In genomic region chr7:12687213-12688171, GRCh38 we compare ENCODE assay signal across 1 cellular context.
A peak's percentile ranks its signal among the peaks of the same experiment; 100 is the strongest.
TF ChIP-seq lines count a peak whose summit lies in the region.

Gene ARL4A (plus strand): TSS chr7:12687633. CDS start chr7:12688255, 622 bp downstream.

TF ChIP-seq in K562, 482 proteins besides CTCF, POLR2A, EP300 and RAD21 (continued from another document and continues in another):
- TF ChIP-seq, protein P1, sequence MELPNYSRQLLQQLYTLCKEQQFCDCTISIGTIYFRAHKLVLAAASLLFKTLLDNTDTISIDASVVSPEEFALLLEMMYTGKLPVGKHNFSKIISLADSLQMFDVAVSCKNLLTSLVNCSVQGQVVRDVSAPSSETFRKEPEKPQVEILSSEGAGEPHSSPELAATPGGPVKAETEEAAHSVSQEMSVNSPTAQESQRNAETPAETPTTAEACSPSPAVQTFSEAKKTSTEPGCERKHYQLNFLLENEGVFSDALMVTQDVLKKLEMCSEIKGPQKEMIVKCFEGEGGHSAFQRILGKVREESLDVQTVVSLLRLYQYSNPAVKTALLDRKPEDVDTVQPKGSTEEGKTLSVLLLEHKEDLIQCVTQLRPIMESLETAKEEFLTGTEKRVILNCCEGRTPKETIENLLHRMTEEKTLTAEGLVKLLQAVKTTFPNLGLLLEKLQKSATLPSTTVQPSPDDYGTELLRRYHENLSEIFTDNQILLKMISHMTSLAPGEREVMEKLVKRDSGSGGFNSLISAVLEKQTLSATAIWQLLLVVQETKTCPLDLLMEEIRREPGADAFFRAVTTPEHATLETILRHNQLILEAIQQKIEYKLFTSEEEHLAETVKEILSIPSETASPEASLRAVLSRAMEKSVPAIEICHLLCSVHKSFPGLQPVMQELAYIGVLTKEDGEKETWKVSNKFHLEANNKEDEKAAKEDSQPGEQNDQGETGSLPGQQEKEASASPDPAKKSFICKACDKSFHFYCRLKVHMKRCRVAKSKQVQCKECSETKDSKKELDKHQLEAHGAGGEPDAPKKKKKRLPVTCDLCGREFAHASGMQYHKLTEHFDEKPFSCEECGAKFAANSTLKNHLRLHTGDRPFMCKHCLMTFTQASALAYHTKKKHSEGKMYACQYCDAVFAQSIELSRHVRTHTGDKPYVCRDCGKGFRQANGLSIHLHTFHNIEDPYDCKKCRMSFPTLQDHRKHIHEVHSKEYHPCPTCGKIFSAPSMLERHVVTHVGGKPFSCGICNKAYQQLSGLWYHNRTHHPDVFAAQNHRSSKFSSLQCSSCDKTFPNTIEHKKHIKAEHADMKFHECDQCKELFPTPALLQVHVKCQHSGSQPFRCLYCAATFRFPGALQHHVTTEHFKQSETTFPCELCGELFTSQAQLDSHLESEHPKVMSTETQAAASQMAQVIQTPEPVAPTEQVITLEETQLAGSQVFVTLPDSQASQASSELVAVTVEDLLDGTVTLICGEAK (IDR thresholded peaks at IDR 0.05), result 0 out of 2 replicates have a peak, but pooled peaks have one; percentile 20
- TF ChIP-seq, protein P1 (CRISPR knock-in tag; IDR thresholded peaks at IDR 0.05), result no peak
- no peak; the same call in none of the 2 replicates for TF ChIP-seq CBX1 (IDR thresholded peaks at IDR 0.05; ENCODE audit: low read depth)
- no peak; the same call in 1 of the 2 replicates for TF ChIP-seq FOXP4 (CRISPR knock-in tag; IDR thresholded peaks at IDR 0.05; ENCODE audit: borderline replicate concordance)
- no peak for TF ChIP-seq PHF21A (IDR thresholded peaks at IDR 0.05; ENCODE audit: borderline replicate concordance, low read depth)
- peak; percentile 70 for TF ChIP-seq CBFA2T3 (IDR thresholded peaks at IDR 0.05)
- TF ChIP-seq, protein P2, sequence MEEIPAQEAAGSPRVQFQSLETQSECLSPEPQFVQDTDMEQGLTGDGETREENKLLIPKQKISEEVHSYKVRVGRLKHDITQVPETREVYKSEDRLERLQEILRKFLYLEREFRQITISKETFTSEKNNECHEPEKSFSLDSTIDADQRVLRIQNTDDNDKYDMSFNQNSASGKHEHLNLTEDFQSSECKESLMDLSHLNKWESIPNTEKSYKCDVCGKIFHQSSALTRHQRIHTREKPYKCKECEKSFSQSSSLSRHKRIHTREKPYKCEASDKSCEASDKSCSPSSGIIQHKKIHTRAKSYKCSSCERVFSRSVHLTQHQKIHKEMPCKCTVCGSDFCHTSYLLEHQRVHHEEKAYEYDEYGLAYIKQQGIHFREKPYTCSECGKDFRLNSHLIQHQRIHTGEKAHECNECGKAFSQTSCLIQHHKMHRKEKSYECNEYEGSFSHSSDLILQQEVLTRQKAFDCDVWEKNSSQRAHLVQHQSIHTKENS (CRISPR knock-in tag; IDR thresholded peaks at IDR 0.05), result no peak
- no peak for TF ChIP-seq STAT5B (CRISPR knock-in tag; IDR thresholded peaks at IDR 0.05)
- TF ChIP-seq HDAC3 (IDR thresholded peaks at IDR 0.05; ENCODE audit: borderline replicate concordance, partially characterized antibody), result peak; percentile 88
- TF ChIP-seq RBM34 (IDR thresholded peaks at IDR 0.05; ENCODE audit: borderline replicate concordance, insufficient read depth, low read length), result no peak
- no peak for TF ChIP-seq ZNF778 (CRISPR knock-in tag; IDR thresholded peaks at IDR 0.05)
- TF ChIP-seq, protein P3, sequence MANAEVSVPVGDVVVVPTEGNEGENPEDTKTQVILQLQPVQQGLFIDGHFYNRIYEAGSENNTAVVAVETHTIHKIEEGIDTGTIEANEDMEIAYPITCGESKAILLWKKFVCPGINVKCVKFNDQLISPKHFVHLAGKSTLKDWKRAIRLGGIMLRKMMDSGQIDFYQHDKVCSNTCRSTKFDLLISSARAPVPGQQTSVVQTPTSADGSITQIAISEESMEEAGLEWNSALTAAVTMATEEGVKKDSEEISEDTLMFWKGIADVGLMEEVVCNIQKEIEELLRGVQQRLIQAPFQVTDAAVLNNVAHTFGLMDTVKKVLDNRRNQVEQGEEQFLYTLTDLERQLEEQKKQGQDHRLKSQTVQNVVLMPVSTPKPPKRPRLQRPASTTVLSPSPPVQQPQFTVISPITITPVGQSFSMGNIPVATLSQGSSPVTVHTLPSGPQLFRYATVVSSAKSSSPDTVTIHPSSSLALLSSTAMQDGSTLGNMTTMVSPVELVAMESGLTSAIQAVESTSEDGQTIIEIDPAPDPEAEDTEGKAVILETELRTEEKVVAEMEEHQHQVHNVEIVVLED (CRISPR knock-in tag; IDR thresholded peaks at IDR 0.05), result no peak
- TF ChIP-seq SPI1 (IDR thresholded peaks at IDR 0.05; ENCODE audit: borderline replicate concordance, low read depth, low read length), result no peak
- TF ChIP-seq USF1 (CRISPR knock-in tag; IDR thresholded peaks at IDR 0.05), result no peak; the same call in 1 of the 2 replicates
- no peak for TF ChIP-seq POLR3A (IDR thresholded peaks at IDR 0.05; ENCODE audit: borderline replicate concordance, extremely low read depth, insufficient read depth, insufficient read length)
- no peak for TF ChIP-seq ZNF764 (CRISPR knock-in tag; IDR thresholded peaks at IDR 0.05; ENCODE audit: low read depth)
- no peak for TF ChIP-seq CEBPB (tag; IDR thresholded peaks at IDR 0.05)
- TF ChIP-seq PPARD (CRISPR knock-in tag; IDR thresholded peaks at IDR 0.05), result no peak
- peak; percentile 47 for TF ChIP-seq TAL1 (IDR thresholded peaks at IDR 0.05)
- no peak for TF ChIP-seq ZBTB34 (CRISPR knock-in tag; IDR thresholded peaks at IDR 0.05)
- no peak for TF ChIP-seq ZKSCAN3 (CRISPR knock-in tag; IDR thresholded peaks at IDR 0.05)
- no peak for TF ChIP-seq SREBF2 (CRISPR knock-in tag; IDR thresholded peaks at IDR 0.05)
- TF ChIP-seq, protein P4, sequence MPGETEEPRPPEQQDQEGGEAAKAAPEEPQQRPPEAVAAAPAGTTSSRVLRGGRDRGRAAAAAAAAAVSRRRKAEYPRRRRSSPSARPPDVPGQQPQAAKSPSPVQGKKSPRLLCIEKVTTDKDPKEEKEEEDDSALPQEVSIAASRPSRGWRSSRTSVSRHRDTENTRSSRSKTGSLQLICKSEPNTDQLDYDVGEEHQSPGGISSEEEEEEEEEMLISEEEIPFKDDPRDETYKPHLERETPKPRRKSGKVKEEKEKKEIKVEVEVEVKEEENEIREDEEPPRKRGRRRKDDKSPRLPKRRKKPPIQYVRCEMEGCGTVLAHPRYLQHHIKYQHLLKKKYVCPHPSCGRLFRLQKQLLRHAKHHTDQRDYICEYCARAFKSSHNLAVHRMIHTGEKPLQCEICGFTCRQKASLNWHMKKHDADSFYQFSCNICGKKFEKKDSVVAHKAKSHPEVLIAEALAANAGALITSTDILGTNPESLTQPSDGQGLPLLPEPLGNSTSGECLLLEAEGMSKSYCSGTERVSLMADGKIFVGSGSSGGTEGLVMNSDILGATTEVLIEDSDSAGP (CRISPR knock-in tag; IDR thresholded peaks at IDR 0.05), result no peak
- TF ChIP-seq NR1H2 (CRISPR knock-in tag; IDR thresholded peaks at IDR 0.05), result no peak
- peak in 2 of 3 experiments; percentile 5 to 56 for TF ChIP-seq YY1 (IDR thresholded peaks at IDR 0.05; ENCODE audit: borderline replicate concordance in 1 of 3, control insufficient read depth in 1 of 3, extremely low read depth in 1 of 3, insufficient read depth in 3 of 3, insufficient read length in 1 of 3, insufficient replicate concordance in 2 of 3, low read depth in 1 of 3, low read length in 2 of 3)
- no peak for TF ChIP-seq HDGF (IDR thresholded peaks at IDR 0.05)
- no peak for TF ChIP-seq HNRNPUL1 (IDR thresholded peaks at IDR 0.05; ENCODE audit: low read length)
- TF ChIP-seq NRF1 (conservative IDR thresholded peaks at IDR 0.05 in 1 of 2, IDR thresholded peaks at IDR 0.05 in 1 of 2), result peak; percentile 60 to 69
- no peak for TF ChIP-seq CBFB (CRISPR knock-in tag; IDR thresholded peaks at IDR 0.05)
- TF ChIP-seq MED1 (CRISPR knock-in tag; IDR thresholded peaks at IDR 0.05; ENCODE audit: borderline replicate concordance), result no peak
- TF ChIP-seq CGGBP1 (CRISPR knock-in tag; IDR thresholded peaks at IDR 0.05), result peak; percentile 62; the same call in 1 of the 2 replicates
- no peak for TF ChIP-seq RBM14 (IDR thresholded peaks at IDR 0.05; ENCODE audit: borderline replicate concordance, insufficient read depth, low read depth, low read length)
- peak; percentile 99 for TF ChIP-seq TAF7 (tag; IDR thresholded peaks at IDR 0.05)
- TF ChIP-seq TEAD2 (tag; IDR thresholded peaks at IDR 0.05), result no peak
- TF ChIP-seq, protein P5, sequence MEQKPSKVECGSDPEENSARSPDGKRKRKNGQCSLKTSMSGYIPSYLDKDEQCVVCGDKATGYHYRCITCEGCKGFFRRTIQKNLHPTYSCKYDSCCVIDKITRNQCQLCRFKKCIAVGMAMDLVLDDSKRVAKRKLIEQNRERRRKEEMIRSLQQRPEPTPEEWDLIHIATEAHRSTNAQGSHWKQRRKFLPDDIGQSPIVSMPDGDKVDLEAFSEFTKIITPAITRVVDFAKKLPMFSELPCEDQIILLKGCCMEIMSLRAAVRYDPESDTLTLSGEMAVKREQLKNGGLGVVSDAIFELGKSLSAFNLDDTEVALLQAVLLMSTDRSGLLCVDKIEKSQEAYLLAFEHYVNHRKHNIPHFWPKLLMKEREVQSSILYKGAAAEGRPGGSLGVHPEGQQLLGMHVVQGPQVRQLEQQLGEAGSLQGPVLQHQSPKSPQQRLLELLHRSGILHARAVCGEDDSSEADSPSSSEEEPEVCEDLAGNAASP (IDR thresholded peaks at IDR 0.05), result no peak
- TF ChIP-seq SRSF9 (IDR thresholded peaks at IDR 0.05; ENCODE audit: borderline replicate concordance, low read depth, low read length), result no peak
- TF ChIP-seq ZNF644 (tag; IDR thresholded peaks at IDR 0.05; ENCODE audit: low read depth), result no peak
- peak; percentile 59 for TF ChIP-seq CREM (IDR thresholded peaks at IDR 0.05; ENCODE audit: low read depth)
- no peak for TF ChIP-seq ZNF124 (CRISPR knock-in tag; IDR thresholded peaks at IDR 0.05)
- no peak for TF ChIP-seq SRSF7 (optimal IDR thresholded peaks at IDR 0.05; ENCODE audit: low read depth, low read length)
- peak; percentile 61 for TF ChIP-seq SMC3 (conservative IDR thresholded peaks at IDR 0.05; ENCODE audit: insufficient read depth, low read depth, low read length)
- TF ChIP-seq ZBTB1 (CRISPR knock-in tag; IDR thresholded peaks at IDR 0.05; ENCODE audit: borderline replicate concordance, low read depth), result no peak
- TF ChIP-seq FOXJ3 (CRISPR knock-in tag; IDR thresholded peaks at IDR 0.05), result no peak
- TF ChIP-seq BRCA1 (IDR thresholded peaks at IDR 0.05), result no peak
- TF ChIP-seq BRCA1 (CRISPR knock-in tag; IDR thresholded peaks at IDR 0.05), result no peak
